ENCODE assay signal across 24 cellular contexts in genomic region chr2:193869564-193869963, GRCh38.
"Had no signal": no experiment of that assay in that cellular context is flagged by ENCODE, and none has a peak within 500 bp of the region (broad histone marks: within the 10 kb centered on the region; RNA-seq: fewer than 3 reads in every experiment).

No MANE protein-coding gene starts in this region.

- H3K9me3 ChIP-seq: esophagus squamous epithelium, gastrocnemius medialis, right lobe of liver had no signal

- H3K36me3 ChIP-seq: breast epithelium, esophagus squamous epithelium, gastrocnemius medialis, left lung, right lobe of liver, tibial artery had no signal

- H3K27me3 Mint-ChIP-seq: activated B cell treated with CpG ODN at 0.5 μM for 24 hours; activated CD4-positive, alpha-beta T cell treated with anti-CD3 and anti-CD28 coated beads for 36 hours; activated naive CD8-positive, alpha-beta T cell treated with anti-CD3 and anti-CD28 coated beads, Interleukin-2, amount 10 ng/mL, durations not matched to agents 7 days and 5 days; naive B cell; stimulated activated naive CD8-positive, alpha-beta T cell treated with anti-CD3 and anti-CD28 coated beads, Interleukin-15, Interleukin-2, amounts not matched to agents 100 ng/mL and 50 ng/mL, for 24 hours had no signal

- H3K36me3 Mint-ChIP-seq: activated naive CD8-positive, alpha-beta T cell treated with anti-CD3 and anti-CD28 coated beads, Interleukin-2, amount 10 ng/mL, durations not matched to agents 7 days and 5 days; naive B cell had no signal

- H3K27ac Mint-ChIP-seq: activated B cell treated with CpG ODN at 0.5 μM for 24 hours; activated CD4-positive, alpha-beta T cell treated with anti-CD3 and anti-CD28 coated beads for 36 hours; activated naive CD8-positive, alpha-beta T cell treated with anti-CD3 and anti-CD28 coated beads, Interleukin-2, amount 10 ng/mL, durations not matched to agents 7 days and 5 days; activated T-helper 2 cell treated with anti-CD3 and anti-CD28 coated beads, Interferon-gamma antibody, Interleukin-2, Interleukin-4, amounts not matched to agents 10 μg/mL and 5 μg/mL and 100 μg/mL, durations not matched to agents 14 hours and 24 hours and 36 hours; endodermal cell; naive B cell; stimulated activated naive CD8-positive, alpha-beta T cell treated with anti-CD3 and anti-CD28 coated beads, Interleukin-15, Interleukin-2, amounts not matched to agents 100 ng/mL and 50 ng/mL, for 24 hours had no signal

- H3K4me3 Mint-ChIP-seq: activated B cell treated with CpG ODN at 0.5 μM for 24 hours; activated CD4-positive, alpha-beta T cell treated with anti-CD3 and anti-CD28 coated beads for 36 hours; activated naive CD8-positive, alpha-beta T cell treated with anti-CD3 and anti-CD28 coated beads, Interleukin-2, amount 10 ng/mL, durations not matched to agents 7 days and 5 days; activated T-cell treated with anti-CD3 and anti-CD28 coated beads, Interleukin-2, amount 50 U/mL, for 4 hours; endodermal cell; naive B cell; stimulated activated naive CD8-positive, alpha-beta T cell treated with anti-CD3 and anti-CD28 coated beads, Interleukin-15, Interleukin-2, amounts not matched to agents 100 ng/mL and 50 ng/mL, for 24 hours had no signal

- DNase-seq: activated B cell treated with CpG ODN at 0.5 μM for 24 hours; activated CD4-positive, alpha-beta T cell treated with anti-CD3 and anti-CD28 coated beads for 36 hours; activated CD4-positive, alpha-beta T cell treated with anti-CD3 and anti-CD28 coated beads, Interleukin-2, amount 50 U/mL, for 48 hours; activated CD8-positive, alpha-beta memory T cell treated with anti-CD3 and anti-CD28 coated beads, Interleukin-2, amount 50 U/mL, for 48 hours; activated naive CD4-positive, alpha-beta T cell; activated naive CD8-positive, alpha-beta T cell treated with anti-CD3 and anti-CD28 coated beads, Interleukin-2, amount 10 ng/mL, durations not matched to agents 7 days and 5 days; activated T-cell treated with anti-CD3 and anti-CD28 coated beads, Interleukin-2, amount 50 U/mL, for 4 hours; amniotic stem cell; endodermal cell; esophagus squamous epithelium; gastrocnemius medialis; hippocampal formation; left lung; naive B cell; occipital lobe; right lobe of liver; stimulated activated CD4-positive, alpha-beta T cell treated with anti-CD3 and anti-CD28 coated beads, Interleukin-1b, Interleukin-23, amount 100 ng/mL, for 48 hours; tibial artery had no signal

- H3K4me1 ChIP-seq: breast epithelium, esophagus squamous epithelium, gastrocnemius medialis, left lung, right lobe of liver, tibial artery had no signal

- H3K9me3 Mint-ChIP-seq: activated B cell treated with CpG ODN at 0.5 μM for 24 hours; activated naive CD8-positive, alpha-beta T cell treated with anti-CD3 and anti-CD28 coated beads, Interleukin-2, amount 10 ng/mL, durations not matched to agents 7 days and 5 days; activated T-cell treated with anti-CD3 and anti-CD28 coated beads, Interleukin-2, amount 50 U/mL, for 4 hours; activated T-helper 2 cell treated with anti-CD3 and anti-CD28 coated beads, Interferon-gamma antibody, Interleukin-2, Interleukin-4, amounts not matched to agents 10 μg/mL and 5 μg/mL and 100 μg/mL, durations not matched to agents 14 hours and 24 hours and 36 hours; endodermal cell had no signal

- H3K27me3 ChIP-seq: breast epithelium, esophagus squamous epithelium, gastrocnemius medialis, left lung, right lobe of liver, tibial artery had no signal

- H3K4me1 Mint-ChIP-seq: activated B cell treated with CpG ODN at 0.5 μM for 24 hours; activated CD4-positive, alpha-beta T cell treated with anti-CD3 and anti-CD28 coated beads for 36 hours; activated naive CD8-positive, alpha-beta T cell treated with anti-CD3 and anti-CD28 coated beads, Interleukin-2, amount 10 ng/mL, durations not matched to agents 7 days and 5 days; endodermal cell; naive B cell had no signal

- H3K4me3 ChIP-seq: breast epithelium, coronary artery, esophagus squamous epithelium, gastrocnemius medialis, left lung, lung, right lobe of liver, skin epidermis, tibial artery had no signal

- H3K27ac ChIP-seq: breast epithelium, coronary artery, esophagus squamous epithelium, gastrocnemius medialis, left lung, right lobe of liver, skin epidermis, tibial artery had no signal
